Comparison of ENCODE assay signal across 8 cellular contexts in genomic region chr16:31108794-31109558, GRCh38. TPM values are rescaled to one million over a fixed set of nuclear protein-coding genes. Genes with fewer than 3 reads are reported as not detected.
DNase-seq lines count a peak whose midpoint lies in the region; ATAC-seq and TF ChIP-seq lines count a peak whose summit lies in the region.

No MANE protein-coding gene starts in this region.

- DNase-seq in Calu3 (no peak), Panc1 (ENCODE audit: low read depth, low spot score) (no peak), epithelial cell of proximal tubule (ENCODE audit: low read depth) (no peak), osteoblast (ENCODE audit: insufficient read length, low spot score, missing footprints) (peak; percentile 76), kidney glomerular epithelial cell (lab: John Stamatoyannopoulos, UW) (no peak), DMS114 treated with DMSO at 0.1 percent for 48 hours (lab: John Stamatoyannopoulos, UW; ENCODE audit: unreplicated experiment) (no peak), A172 (ENCODE audit: low spot score) (no peak)

- H3K4me3 ChIP-seq in Panc1 (ENCODE audit: low read depth in 2 of 2, low read length in 2 of 2) (peak overlapping the region; percentile 78 to 94), epithelial cell of proximal tubule (ENCODE audit: low read depth, low read length) (peak overlapping the region; percentile 87), osteoblast (ENCODE audit: insufficient read depth, low read length) (peak overlapping the region; percentile 94)

- H3K36me3 ChIP-seq in Panc1 (ENCODE audit: control insufficient read depth, insufficient read depth, low read length), result no peaks in the 10 kb centered on the region; the same call in 1 of the 2 replicates
- H3K36me3 ChIP-seq in osteoblast (ENCODE audit: insufficient read depth, low read length), result peaks cover 38% of the 10 kb centered on the region

- peaks cover 38% of the 10 kb centered on the region for H3K4me1 Mint-ChIP-seq in Calu3 (ENCODE audit: low read depth, unreplicated experiment)

- H3K27me3 ChIP-seq in Panc1 (ENCODE audit: control insufficient read depth, insufficient read depth, low read length) (no peaks in the 10 kb centered on the region), osteoblast (ENCODE audit: insufficient read depth, low read length) (no peaks in the 10 kb centered on the region)

- no peak overlapping the region for H2AFZ ChIP-seq in osteoblast (ENCODE audit: low read length)

- CTCF ChIA-PET in Calu3 (lab: Charles Lee), result no interaction called here
- CTCF ChIA-PET in Panc1 (lab: Charles Lee), result no interaction called here

- H3K27ac ChIP-seq in Panc1 (ENCODE audit: low read length), result peak overlapping the region; percentile 81
- H3K27ac ChIP-seq in osteoblast (ENCODE audit: low read depth, low read length), result peak overlapping the region; percentile 74

- in situ Hi-C loops in Panc1 (cut with HindIII; ENCODE audit: low pct_unique_long_range_greater_than_20kb, low sequenced_read_pairs), result no loop called here

- H3K9me3 ChIP-seq in Panc1 (ENCODE audit: control insufficient read depth, insufficient read depth, low read depth, low read length) (no peaks in the 10 kb centered on the region), osteoblast (ENCODE audit: low read depth, low read length) (no peaks in the 10 kb centered on the region)

- H3K4me3 Mint-ChIP-seq in Calu3 (ENCODE audit: low read depth, unreplicated experiment), result peak overlapping the region; percentile 64

- H3K9me3 Mint-ChIP-seq in Calu3 (ENCODE audit: low read depth, unreplicated experiment), result no peaks in the 10 kb centered on the region

- peaks cover 17% of the 10 kb centered on the region for H3K4me1 ChIP-seq in Panc1 (ENCODE audit: control insufficient read depth, insufficient read depth, low read length)
- H3K4me1 ChIP-seq in osteoblast (ENCODE audit: insufficient read depth, low read length), result peaks cover 15% of the 10 kb centered on the region

- POLR2A ChIA-PET in Panc1 (lab: Charles Lee), result no interaction called here

- H3K27ac Mint-ChIP-seq in Calu3 (ENCODE audit: unreplicated experiment), result peak overlapping the region; percentile 74

- no peaks in the 10 kb centered on the region for H3K27me3 Mint-ChIP-seq in Calu3 (ENCODE audit: unreplicated experiment)

- intact Hi-C loops in Calu3 (cut with micrococcal nuclease; ENCODE audit: unreplicated experiment), result loop anchor here (5.0 kb wide), 1 partner anchor 38 kb away; no protein-coding TSS in a partner anchor
- intact Hi-C loops in Panc1 (cut with micrococcal nuclease; ENCODE audit: unreplicated experiment), result no loop called here

- BruUV-seq in Calu3 (replicated peaks; lab: Mats Ljungman, UMichigan), result TSS peak; percentile 46
- TSS peak; percentile 71 for BruUV-seq in Panc1 (replicated peaks; lab: Mats Ljungman, UMichigan)

- peak overlapping the region; percentile 73 for H3K4me2 ChIP-seq in osteoblast (ENCODE audit: insufficient read depth, low read length)

- TF ChIP-seq CTCF in Calu3 (IDR thresholded peaks at IDR 0.05; ENCODE audit: unreplicated experiment), result no peak
- TF ChIP-seq CTCF in Panc1 (IDR thresholded peaks at IDR 0.05), result no peak
- no peak for TF ChIP-seq CTCF in epithelial cell of proximal tubule (conservative IDR thresholded peaks at IDR 0.05; ENCODE audit: low read depth, low read length)
- TF ChIP-seq CTCF in osteoblast (IDR thresholded peaks at IDR 0.05; ENCODE audit: extremely low read depth, low read depth, low read length), result no peak

- peaks cover 3% of the 10 kb centered on the region for H4K20me1 ChIP-seq in osteoblast (ENCODE audit: insufficient read depth, low read length)

- peaks cover 19% of the 10 kb centered on the region for H3K79me2 ChIP-seq in osteoblast (ENCODE audit: insufficient read depth, low read length)

- ATAC-seq in Panc1, result no peak
- ATAC-seq in GM18870 (IDR thresholded peaks at IDR 0.05; ENCODE audit: unreplicated experiment), result no peak

- H3K36me3 Mint-ChIP-seq in Calu3 (ENCODE audit: insufficient read depth, unreplicated experiment), result peaks cover 49% of the 10 kb centered on the region

RNA-seq across cellular contexts. Expression of gene BCKDK, which starts 0.8 kb away (rescaled TPM):
- total RNA-seq in Calu3 (2022), result 49.3 and 52.0 TPM in 2 replicates
- total RNA-seq in Panc1 (2021; ENCODE audit: unreplicated experiment), result 60.4 TPM
- polyA plus RNA-seq in Panc1 (2012; ENCODE audit: insufficient read length), result 112 TPM
- 78.2 and 80.3 TPM in 2 replicates for total RNA-seq in epithelial cell of proximal tubule
- total RNA-seq in osteoblast, result 25.9 and 30.0 TPM in 2 replicates
- 28.6 and 38.1 TPM in 2 replicates for total RNA-seq in A172 (2014; rRNA removed; shearing (Covaris generic))

RNA-seq across cellular contexts. Expression of gene KAT8, which starts 8.5 kb away (rescaled TPM):
- total RNA-seq in Calu3 (2022), result 66.6 and 69.9 TPM in 2 replicates
- 48.3 TPM for total RNA-seq in Panc1 (2021; ENCODE audit: unreplicated experiment)
- 35.3 TPM for polyA plus RNA-seq in Panc1 (2012; ENCODE audit: insufficient read length)
- total RNA-seq in epithelial cell of proximal tubule, result 38.3 and 43.7 TPM in 2 replicates
- 31.8 and 35.1 TPM in 2 replicates for total RNA-seq in osteoblast
- total RNA-seq in A172 (2014; rRNA removed; shearing (Covaris generic)), result 46.6 and 55.6 TPM in 2 replicates

RNA-seq across cellular contexts. Expression of gene VKORC1, which starts 14.4 kb away (rescaled TPM):
- total RNA-seq in Calu3 (2022), result 80.1 and 86.8 TPM in 2 replicates
- total RNA-seq in Panc1 (2021; ENCODE audit: unreplicated experiment), result 109 TPM
- 175 TPM for polyA plus RNA-seq in Panc1 (2012; ENCODE audit: insufficient read length)
- 129 and 214 TPM in 2 replicates for total RNA-seq in epithelial cell of proximal tubule
- total RNA-seq in osteoblast, result 132 and 147 TPM in 2 replicates
- 137 and 164 TPM in 2 replicates for total RNA-seq in A172 (2014; rRNA removed; shearing (Covaris generic))

RNA-seq across cellular contexts. Expression of gene PRSS53, which starts 20.2 kb away (rescaled TPM):
- total RNA-seq in Calu3 (2022) (4.6 and 7.0 TPM in 2 replicates), Panc1 (2021; ENCODE audit: unreplicated experiment) (3.4 TPM), epithelial cell of proximal tubule (0.58 and 2.2 TPM in 2 replicates), osteoblast (2.7 and 2.9 TPM in 2 replicates)
- polyA plus RNA-seq in Panc1 (2012; ENCODE audit: insufficient read length), result 1.8 TPM
- total RNA-seq in A172 (2014; rRNA removed; shearing (Covaris generic)), result 2.0 and 3.5 TPM in 2 replicates

RNA-seq across cellular contexts. Expression of gene PRSS8, which starts 26.6 kb away (rescaled TPM):
- total RNA-seq in Calu3 (2022) (108 and 138 TPM in 2 replicates), Panc1 (2021; ENCODE audit: unreplicated experiment) (0.15 TPM), epithelial cell of proximal tubule (27.4 and 53.6 TPM in 2 replicates), osteoblast (not detected in 2 replicates)
- not detected for polyA plus RNA-seq in Panc1 (2012; ENCODE audit: insufficient read length)
- 2.9 and 4.2 TPM in 2 replicates for total RNA-seq in A172 (2014; rRNA removed; shearing (Covaris generic))
